14 cellular contexts compared by ENCODE assay signal in genomic region chr5:81162501-81162900, GRCh38.
DNase-seq lines count a peak whose midpoint lies in the region; ATAC-seq and TF ChIP-seq lines count a peak whose summit lies in the region.
"Had no signal": no experiment of that assay in that cellular context is flagged by ENCODE, and none has a peak within 500 bp of the region (broad histone marks: within the 10 kb centered on the region; RNA-seq: fewer than 3 reads in every experiment).

No MANE protein-coding gene starts in this region.

- H3K4me1 ChIP-seq in OCI-LY3 (ENCODE audit: low read length): peaks cover 48% of the 10 kb centered on the region
- no peaks in the 10 kb centered on the region for H3K4me1 ChIP-seq in RWPE2 (ENCODE audit: insufficient read depth, poor library complexity, severe bottlenecking)
- H3K4me1 ChIP-seq in breast epithelium: no peaks in the 10 kb centered on the region

- intact Hi-C loops in breast epithelium (cut with DNase I; ENCODE audit: low total_unique reads): no loop called here

- DNase-seq in RWPE2 (ENCODE audit: low spot score) (no peak), epithelial cell of esophagus (ENCODE audit: low read depth) (peak; percentile 76), breast epithelium (ENCODE audit: low spot score in 2 of 2) (no peak), D341Med (ENCODE audit: low spot score) (no peak)
- no peak for DNase-seq in NK-92 treated with Interleukin-12 subunit alpha and Interleukin-12 subunit beta, amount 100 ng/mL, for 24 hours (lab: John Stamatoyannopoulos, UW)
- DNase-seq: ACHN; BE2C; C1 segment of cervical spinal cord; CD4-positive, CD25-positive, alpha-beta regulatory T cell; CD8-positive, alpha-beta memory T cell; COR-L47; HCEC 1CT had no signal

- H3K4me2 ChIP-seq in OCI-LY3 (ENCODE audit: low read length): peak overlapping the region; percentile 17
- H3K4me2 ChIP-seq: GM23338 had no signal

- H2AFZ ChIP-seq in OCI-LY3 (ENCODE audit: low read depth, low read length): no peak overlapping the region
- H2AFZ ChIP-seq: GM23338 had no signal

- no peak overlapping the region for H3K9ac ChIP-seq in OCI-LY3 (ENCODE audit: low read length)

- TF ChIP-seq POLR2A in breast epithelium (IDR thresholded peaks at IDR 0.05): no peak

- no peak for TF ChIP-seq CTCF in OCI-LY3 (IDR thresholded peaks at IDR 0.05; ENCODE audit: low read depth, low read length)
- no peak for TF ChIP-seq CTCF in RWPE2 (IDR thresholded peaks at IDR 0.05; ENCODE audit: poor library complexity, severe bottlenecking)
- no peak for TF ChIP-seq CTCF in epithelial cell of esophagus (IDR thresholded peaks at IDR 0.05; ENCODE audit: insufficient read depth, low read depth, low read length, missing control alignments)
- no peak for TF ChIP-seq CTCF in breast epithelium (IDR thresholded peaks at IDR 0.05)

- H3K27me3 ChIP-seq in OCI-LY3 (ENCODE audit: low read depth, low read length): no peaks in the 10 kb centered on the region
- no peaks in the 10 kb centered on the region for H3K27me3 ChIP-seq in RWPE2 (ENCODE audit: insufficient read depth, poor library complexity, severe bottlenecking)
- H3K27me3 ChIP-seq in breast epithelium: no peaks in the 10 kb centered on the region
- H3K27me3 ChIP-seq: BE2C had no signal

- H3K9me3 ChIP-seq in OCI-LY3 (ENCODE audit: insufficient read depth, low read length) (no peaks in the 10 kb centered on the region), RWPE2 (ENCODE audit: severe bottlenecking) (no peaks in the 10 kb centered on the region), breast epithelium (no peaks in the 10 kb centered on the region)
- H3K9me3 ChIP-seq: BE2C had no signal

- H3K27ac ChIP-seq in OCI-LY3 (ENCODE audit: low read length): no peak overlapping the region
- H3K27ac ChIP-seq in RWPE2 (ENCODE audit: poor library complexity, severe bottlenecking): no peak overlapping the region
- no peak overlapping the region for H3K27ac ChIP-seq in breast epithelium

- ATAC-seq in RWPE2 (ENCODE audit: low read depth): peak; percentile 45
- ATAC-seq: GM23338 had no signal

- H3K4me3 ChIP-seq in OCI-LY3 (ENCODE audit: low read length): no peak overlapping the region
- H3K4me3 ChIP-seq in RWPE2 (ENCODE audit: severe bottlenecking): no peak overlapping the region
- no peak overlapping the region for H3K4me3 ChIP-seq in epithelial cell of esophagus (ENCODE audit: low read length)
- no peak overlapping the region for H3K4me3 ChIP-seq in breast epithelium
- H3K4me3 ChIP-seq: GM23338 had no signal

- no peaks in the 10 kb centered on the region for H3K79me2 ChIP-seq in OCI-LY3 (ENCODE audit: low read length)

- no peaks in the 10 kb centered on the region for H4K20me1 ChIP-seq in OCI-LY3 (ENCODE audit: insufficient read depth, low read length)

- H3K36me3 ChIP-seq in OCI-LY3 (replicated peaks; ENCODE audit: low read depth, low read length) (peaks cover 3% of the 10 kb centered on the region), RWPE2 (ENCODE audit: low read depth) (no peaks in the 10 kb centered on the region), breast epithelium (no peaks in the 10 kb centered on the region)
- H3K36me3 ChIP-seq: BE2C had no signal
